ENCODE assay signal across 8 cellular contexts in genomic region chr12:21940972-21941521, GRCh38. TPM values are rescaled to one million over a fixed set of nuclear protein-coding genes. Genes with fewer than 3 reads are reported as not detected.
DNase-seq lines count a peak whose midpoint lies in the region; ATAC-seq and TF ChIP-seq lines count a peak whose summit lies in the region.

ABCC9 (minus strand) TSS chr12:21941426; CDS start chr12:21936674, 4,752 bp downstream.

- H3K4me2 ChIP-seq in GM23248 (ENCODE audit: unreplicated experiment) (peak within 1 kb of the TSS; percentile 97), neural progenitor cell (peak within 1 kb of the TSS; percentile 88)

- DNase-seq in GM23248 (peak; percentile 64), globus pallidus (ENCODE audit: low spot score) (peak; percentile 34), neural progenitor cell (ENCODE audit: low spot score) (peak; percentile 72), NCI-H69 (lab: John Stamatoyannopoulos, UW) (no peak), GM13976 (ENCODE audit: low spot score) (no peak)
- DNase-seq in activated CD4-positive, alpha-beta T cell treated with anti-CD3 and anti-CD28 coated beads, Interleukin-2, amount 50 U/mL, for 48 hours, result peak; percentile 11 to 17
- no peak for DNase-seq in activated effector memory CD4-positive, alpha-beta T cell treated with Interleukin-2 at 50 U/mL for 16 hours

- in situ Hi-C loops in GM23248 (cut with MboI) (no loop called here), GM13976 (cut with MboI; ENCODE audit: low sequenced_read_pairs, unreplicated experiment) (no loop called here)

- H3K27me3 ChIP-seq in GM23248 (replicated peaks; ENCODE audit: insufficient read depth), result no peaks in the 10 kb centered on the region
- H3K27me3 ChIP-seq in neural progenitor cell, result peaks cover 85% of the 10 kb centered on the region

- H3K4me3 ChIP-seq in GM23248 (peak within 1 kb of the TSS; percentile 75), neural progenitor cell (peak within 1 kb of the TSS; percentile 50)

- H3K4me1 ChIP-seq in GM23248 (ENCODE audit: insufficient read depth), result peaks cover 6% of the 10 kb centered on the region; the same call in 1 of the 2 replicates
- no peaks in the 10 kb centered on the region for H3K4me1 ChIP-seq in neural progenitor cell

- 1 to 2% methylated on average over 35 of the region's 35 CpGs for WGBS in GM23248 (ENCODE audit: low coverage in 1 of 2, low lambda C conversion rate in 2 of 2, missing lambda C conversion rate in 2 of 2), 2 experiments

- no peak for ATAC-seq in GM21381 (IDR thresholded peaks at IDR 0.05; ENCODE audit: unreplicated experiment)

- TF ChIP-seq CTCF in neural progenitor cell (IDR thresholded peaks at IDR 0.05), result no peak
- TF ChIP-seq CTCF in GM13976 (IDR thresholded peaks at IDR 0.05; ENCODE audit: borderline replicate concordance, control extremely low read depth, extremely low read depth, insufficient read depth, missing control alignments), result no peak

- H3K9me3 ChIP-seq in GM23248 (ENCODE audit: low read depth) (no peaks in the 10 kb centered on the region), neural progenitor cell (ENCODE audit: low read depth) (no peaks in the 10 kb centered on the region)

- H3K79me2 ChIP-seq in GM23248 (ENCODE audit: insufficient read depth) (peaks cover 24% of the 10 kb centered on the region; the same call in 1 of the 2 replicates), neural progenitor cell (ENCODE audit: low read depth) (no peaks in the 10 kb centered on the region)

- H3K9me3 Mint-ChIP-seq in neural progenitor cell, result peaks cover 17% of the 10 kb centered on the region

- peak within 1 kb of the TSS; percentile 91 for H3K4me3 Mint-ChIP-seq in neural progenitor cell

- H3K36me3 Mint-ChIP-seq in neural progenitor cell, result peaks cover 3% of the 10 kb centered on the region

- H2AFZ ChIP-seq in GM23248, result peak within 1 kb of the TSS; percentile 91
- peak within 1 kb of the TSS; percentile 89 for H2AFZ ChIP-seq in neural progenitor cell (replicated peaks)

- H3K36me3 ChIP-seq in GM23248 (ENCODE audit: low read depth), result peaks cover 4% of the 10 kb centered on the region; the same call in 1 of the 2 replicates
- no peaks in the 10 kb centered on the region for H3K36me3 ChIP-seq in neural progenitor cell

- H3K9me2 ChIP-seq in GM23248 (ENCODE audit: insufficient read depth), result no peaks in the 10 kb centered on the region

- H3K4me1 Mint-ChIP-seq in neural progenitor cell, result peaks cover 25% of the 10 kb centered on the region

- H3F3A ChIP-seq in GM23248 (ENCODE audit: insufficient read depth) (peaks cover 9% of the 10 kb centered on the region; the same call in 1 of the 2 replicates), neural progenitor cell (ENCODE audit: low read depth) (no peaks in the 10 kb centered on the region)

- H3K27ac Mint-ChIP-seq in neural progenitor cell, result peak within 1 kb of the TSS; percentile 14

- peaks cover 20% of the 10 kb centered on the region for H3K27me3 Mint-ChIP-seq in neural progenitor cell (ENCODE audit: insufficient read depth, low read depth)

- H3K27ac ChIP-seq in GM23248 (peak within 1 kb of the TSS; percentile 68), neural progenitor cell (no peak within 1 kb of the TSS)

- peak within 1 kb of the TSS; percentile 83 for H3K9ac ChIP-seq in GM23248
- no peak within 1 kb of the TSS for H3K9ac ChIP-seq in neural progenitor cell

- H4K20me1 ChIP-seq in GM23248 (ENCODE audit: insufficient read depth), result no peaks in the 10 kb centered on the region
- H4K20me1 ChIP-seq in neural progenitor cell (ENCODE audit: low read depth), result no peaks in the 10 kb centered on the region

RNA-seq across cellular contexts. Expression of gene ABCC9, which starts in this region (rescaled TPM):
- 41.7 and 44.3 TPM in 2 replicates for total RNA-seq in GM23248 (2014; rRNA removed; shearing (Covaris generic))
- 12.7 and 14.2 TPM in 2 replicates for polyA plus RNA-seq in GM23248 (2016; fragmentation: Nextera tagmentation; extraction: Ambion mirVana)
- total RNA-seq in neural progenitor cell (ENCODE audit: low replicate concordance), result not detected in 2 replicates

Comparison
In these comparisons a context has a peak if more than half of its experiments do, and no peak if none do; other contexts are left out.
1. RNA of gene ABCC9 (total RNA-seq): 41.7 to 44.3 TPM in GM23248; not detected in neural progenitor cell; every median in the first group is over 10 times any median in the second.
2. Peak in DNase-seq, H3K4me3 ChIP-seq and H3K4me2 ChIP-seq in neural progenitor cell; RNA of the gene not detected or under 1 TPM.
3. DNase-seq: peak in GM23248 (single experiment), activated CD4-positive, alpha-beta T cell treated with anti-CD3 and anti-CD28 coated beads, Interleukin-2, amount 50 U/mL, for 48 hours (2 of 2) and globus pallidus (single experiment); none in NCI-H69 (single experiment), GM13976 (single experiment) and activated effector memory CD4-positive, alpha-beta T cell treated with Interleukin-2 at 50 U/mL for 16 hours (single experiment).